In the genomic region with DNA sequence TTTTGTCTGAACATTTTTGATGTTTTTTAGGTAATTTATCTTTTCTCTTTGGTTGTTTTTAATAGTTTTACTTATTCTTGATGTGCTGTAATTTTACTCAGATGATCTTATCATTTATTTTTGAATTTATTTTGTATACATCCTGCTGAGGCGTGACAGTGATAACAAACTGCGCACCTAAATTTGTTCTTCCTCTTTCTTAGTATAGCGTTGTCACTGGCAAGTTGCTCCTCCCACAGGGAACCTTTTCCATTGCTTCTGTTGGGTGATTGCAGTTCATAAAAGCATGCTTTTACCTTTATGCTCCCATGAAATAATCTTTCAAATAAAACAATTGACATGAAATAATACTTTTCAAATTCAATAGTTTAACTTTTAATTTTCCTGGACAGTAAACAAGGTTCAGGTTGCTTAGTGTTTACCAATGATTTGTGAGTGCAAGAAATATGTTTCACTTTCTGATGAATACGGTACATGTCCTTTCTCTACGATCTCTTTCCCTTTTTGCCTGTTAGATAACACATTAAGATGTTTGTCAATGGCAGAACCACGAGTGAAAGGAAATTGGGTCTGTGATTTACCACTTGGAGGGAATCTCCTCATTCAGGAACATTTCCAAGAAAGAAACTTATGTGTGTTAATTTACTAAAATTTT, we compare ENCODE assay signal across 1 cellular context.
TF ChIP-seq lines count a peak whose summit lies in the region.

No MANE protein-coding gene starts in this region.

TF ChIP-seq in GM12878, 131 proteins besides CTCF, POLR2A, EP300 and RAD21 (continued from another document):
- no peak for TF ChIP-seq E4F1 (IDR thresholded peaks at IDR 0.05; ENCODE audit: borderline replicate concordance, partially characterized antibody)
- no peak for TF ChIP-seq BRCA1 (IDR thresholded peaks at IDR 0.05; ENCODE audit: low read depth, low read length)
- no peak for TF ChIP-seq RFX5 (IDR thresholded peaks at IDR 0.05; ENCODE audit: low read depth, low read length)
